In genomic region chr3:112129925-112130637, GRCh38 we compare ENCODE assay signal across 17 cellular contexts. TPM values are rescaled to one million over a fixed set of nuclear protein-coding genes. Genes with fewer than 3 reads are reported as not detected.
A peak's percentile ranks its signal among the peaks of the same experiment; 100 is the strongest.
DNase-seq lines count a peak whose midpoint lies in the region; ATAC-seq and TF ChIP-seq lines count a peak whose summit lies in the region.
"Had no signal": no experiment of that assay in that cellular context is flagged by ENCODE, and none has a peak within 500 bp of the region (broad histone marks: within the 10 kb centered on the region; RNA-seq: fewer than 3 reads in every experiment).

No MANE protein-coding gene starts in this region.

- no peaks in the 10 kb centered on the region for H3K9me3 ChIP-seq in breast epithelium
- no peaks in the 10 kb centered on the region for H3K9me3 ChIP-seq in KOPT-K1 (ENCODE audit: insufficient read depth, low read length, poor library complexity, severe bottlenecking)
- no peaks in the 10 kb centered on the region for H3K9me3 ChIP-seq in thymus (ENCODE audit: control insufficient read depth)
- H3K9me3 ChIP-seq in stomach, result no peaks in the 10 kb centered on the region
- H3K9me3 ChIP-seq: HAP-1, left ventricle myocardium inferior, upper lobe of right lung had no signal

- WGBS in thymus, result 92% methylated on average over 4 of the region's 4 CpGs
- WGBS in stomach, 5 donors, result 90 to 95% (median 93%) methylated on average over 4 of the region's 4 CpGs

- DNase-seq in MCF 10A (ENCODE audit: unreplicated experiment) (no peak), breast epithelium (ENCODE audit: low spot score in 2 of 2) (no peak), stomach (no peak)
- no peak for DNase-seq in central memory CD8-positive, alpha-beta T cell (ENCODE audit: low spot score in 2 of 2)
- no peak for DNase-seq in stimulated activated CD4-positive, alpha-beta T cell treated with anti-CD3 and anti-CD28 coated beads, Interleukin-4, amount 100 ng/mL, for 1 hour
- DNase-seq: activated CD4-positive, alpha-beta T cell treated with anti-CD3 and anti-CD28 coated beads, Interleukin-2, amount 50 U/mL, for 48 hours; left ventricle myocardium inferior; stimulated activated CD4-positive, alpha-beta T cell treated with anti-CD3 and anti-CD28 coated beads, Interleukin-2, amount 100 ng/mL, for 48 hours; upper lobe of right lung had no signal

- no peak for TF ChIP-seq CTCF in MCF 10A (IDR thresholded peaks at IDR 0.05; ENCODE audit: unreplicated experiment)
- TF ChIP-seq CTCF in breast epithelium (IDR thresholded peaks at IDR 0.05), result no peak
- TF ChIP-seq CTCF in stomach (IDR thresholded peaks at IDR 0.05), result no peak

- TF ChIP-seq EP300 in stomach (IDR thresholded peaks at IDR 0.05), result no peak

- peaks cover 3% of the 10 kb centered on the region for H3K36me3 Mint-ChIP-seq in MCF 10A (ENCODE audit: insufficient read depth, unreplicated experiment)
- H3K36me3 Mint-ChIP-seq in central memory CD8-positive, alpha-beta T cell (ENCODE audit: insufficient read depth), result peaks cover 11% of the 10 kb centered on the region

- no TSS peak for BruUV-seq in MCF 10A (replicated peaks; lab: Mats Ljungman, UMichigan)

- ATAC-seq in central memory CD8-positive, alpha-beta T cell (replicated peaks; ENCODE audit: extremely low read depth, poor library complexity, severe bottlenecking), result no peak
- ATAC-seq in GM18868 (IDR thresholded peaks at IDR 0.05; ENCODE audit: unreplicated experiment), result no peak
- ATAC-seq: HepG2, sciatic nerve, upper lobe of right lung had no signal

- H3K27me3 ChIP-seq in breast epithelium (no peaks in the 10 kb centered on the region), thymus (ENCODE audit: control insufficient read depth, insufficient read depth) (no peaks in the 10 kb centered on the region), stomach (no peaks in the 10 kb centered on the region)
- H3K27me3 ChIP-seq: upper lobe of right lung had no signal

- no peaks in the 10 kb centered on the region for H3K9me3 Mint-ChIP-seq in MCF 10A (ENCODE audit: unreplicated experiment)
- no peaks in the 10 kb centered on the region for H3K9me3 Mint-ChIP-seq in central memory CD8-positive, alpha-beta T cell

- intact Hi-C loops in MCF 10A (cut with micrococcal nuclease) (no loop called here), breast epithelium (cut with DNase I; ENCODE audit: low total_unique reads) (no loop called here), stomach (cut with DNase I; ENCODE audit: low total_unique reads) (no loop called here)

- no peaks in the 10 kb centered on the region for H3K4me1 ChIP-seq in breast epithelium
- H3K4me1 ChIP-seq in thymus (ENCODE audit: control insufficient read depth, insufficient read depth, low read length), result peaks cover 67% of the 10 kb centered on the region
- peaks cover 4 to 31% (median 14%) of the 10 kb centered on the region in 4 donors for H3K4me1 ChIP-seq in stomach
- H3K4me1 ChIP-seq: upper lobe of right lung had no signal

- POLR2A ChIA-PET in MCF 10A (lab: Yijun Ruan, JAX), result interaction anchor here (0.6 to 1.3 kb wide), 5 partner anchors 32 to 431 kb away, joined by 3 to 5 read pairs (median 4); no protein-coding TSS in a partner anchor

- H3K27ac Mint-ChIP-seq in MCF 10A (ENCODE audit: low read depth, unreplicated experiment), result peak overlapping the region; percentile 97
- peak overlapping the region; percentile 44 for H3K27ac Mint-ChIP-seq in central memory CD8-positive, alpha-beta T cell (ENCODE audit: low read depth)

- no peak overlapping the region for H3K4me3 Mint-ChIP-seq in MCF 10A (ENCODE audit: unreplicated experiment)
- H3K4me3 Mint-ChIP-seq in central memory CD8-positive, alpha-beta T cell, result peak overlapping the region; percentile 32

- H3K4me3 ChIP-seq in breast epithelium (no peak overlapping the region), thymus (ENCODE audit: low read length) (no peak overlapping the region), stomach (no peak overlapping the region)
- H3K4me3 ChIP-seq: HAP-1, left ventricle myocardium inferior, upper lobe of right lung had no signal

- TF ChIP-seq POLR2A in breast epithelium (IDR thresholded peaks at IDR 0.05) (no peak), stomach (IDR thresholded peaks at IDR 0.05) (no peak)

- H3K27me3 Mint-ChIP-seq in MCF 10A (ENCODE audit: insufficient read depth, unreplicated experiment), result no peaks in the 10 kb centered on the region
- no peaks in the 10 kb centered on the region for H3K27me3 Mint-ChIP-seq in central memory CD8-positive, alpha-beta T cell

- H3K4me1 Mint-ChIP-seq in MCF 10A (ENCODE audit: insufficient read depth, unreplicated experiment), result peaks cover 43% of the 10 kb centered on the region
- H3K4me1 Mint-ChIP-seq in central memory CD8-positive, alpha-beta T cell, result peaks cover 51% of the 10 kb centered on the region

- H3K36me3 ChIP-seq in breast epithelium (no peaks in the 10 kb centered on the region), KOPT-K1 (ENCODE audit: insufficient read depth, low read length) (peaks cover under 1% of the 10 kb centered on the region), thymus (ENCODE audit: control insufficient read depth, insufficient read depth) (peaks cover 3% of the 10 kb centered on the region), stomach (peaks cover 0 to 18% (median 9%) of the 10 kb centered on the region in 4 donors)
- H3K36me3 ChIP-seq: HAP-1, left ventricle myocardium inferior, upper lobe of right lung had no signal

- CTCF ChIA-PET in MCF 10A (lab: Yijun Ruan, JAX), result interaction anchor here (1.1 to 5.8 kb wide), 2 partner anchors 15 to 19 kb away, joined by 3 to 42 read pairs; no protein-coding TSS in a partner anchor

- no peak overlapping the region for H3K27ac ChIP-seq in breast epithelium
- peak overlapping the region; percentile 89 for H3K27ac ChIP-seq in KOPT-K1 (ENCODE audit: low read depth, low read length, poor library complexity, severe bottlenecking)
- H3K27ac ChIP-seq in thymus (ENCODE audit: low read depth), result peak overlapping the region; percentile 84
- no peak overlapping the region for H3K27ac ChIP-seq in stomach
- H3K27ac ChIP-seq: left ventricle myocardium inferior, upper lobe of right lung had no signal

RNA-seq across cellular contexts. Expression of gene GCSAM, which starts 3.0 kb away (rescaled TPM):
- total RNA-seq in MCF 10A (2022), result 0.29 and 0.63 TPM in 2 replicates
- total RNA-seq in breast epithelium, result 1 to 10 TPM in 1 of 3 donors, under 1 TPM in 2; 0.16 to 1.5 (median 0.66) TPM
- 18.0 TPM for polyA plus RNA-seq in thymus
- 1 to 10 TPM in 1 of 5 donors, under 1 TPM in 1, not detected in 3; 0.73 to 2.3 TPM for total RNA-seq in stomach
- polyA plus RNA-seq in stomach, result 1 to 10 TPM in 1 of 3 donors, not detected in 2; 2.3 TPM
- total RNA-seq: fibroblast of villous mesenchyme, HepG2 had no signal
- polyA plus RNA-seq: HepG2, neural cell had no signal

RNA-seq across cellular contexts. Expression of gene C3orf52, which starts 43.9 kb away (rescaled TPM):
- total RNA-seq in MCF 10A (2022) (10.4 and 16.1 TPM in 2 replicates), breast epithelium (10 to 100 TPM in 1 of 3 donors, 1 to 10 TPM in 1, under 1 TPM in 1; 0.64 to 23.6 (median 8.5) TPM), stomach (10 to 100 TPM in 4 of 5 donors, 1 to 10 TPM in 1; 9.9 to 66.9 (median 59.0) TPM)
- polyA plus RNA-seq in thymus (5.8 TPM), stomach (10 to 100 TPM in 2 of 3 donors, 1 to 10 TPM in 1; 4.2 to 16.0 (median 10.0) TPM)

Comparison
In these comparisons a context has a peak if more than half of its experiments do, and no peak if none do; other contexts are left out.
1. H3K27ac ChIP-seq: peak in KOPT-K1 (single experiment) and thymus (single experiment); none in breast epithelium (0 of 2) and stomach (0 of 5).